ENCODE assay signal across 32 cellular contexts in the genomic region with DNA sequence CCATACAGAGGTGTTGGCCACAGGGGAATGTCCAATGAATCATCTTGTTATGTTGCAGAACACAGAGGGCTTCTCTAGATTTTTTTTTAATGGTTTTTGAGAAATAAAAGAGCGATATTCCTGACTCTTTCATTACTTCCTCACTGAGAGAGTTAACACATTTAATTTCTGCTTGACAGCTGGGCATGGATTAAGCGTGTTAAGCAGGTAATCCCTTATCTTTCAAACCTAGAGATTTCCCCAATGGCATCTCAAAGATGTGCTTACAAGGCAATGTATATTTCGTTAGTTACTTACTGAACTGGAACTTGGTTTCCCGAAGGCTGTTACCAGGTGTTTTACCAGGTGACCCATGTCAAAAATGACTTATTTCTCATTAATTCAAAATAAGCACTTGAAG. TPM values are rescaled to one million over a fixed set of nuclear protein-coding genes. Genes with fewer than 3 reads are reported as not detected.
"Had no signal": no experiment of that assay in that cellular context is flagged by ENCODE, and none has a peak within 500 bp of the region (broad histone marks: within the 10 kb centered on the region; RNA-seq: fewer than 3 reads in every experiment).

No MANE protein-coding gene starts in this region.

- H3K27ac ChIP-seq: ascending aorta, breast epithelium, cardiac muscle cell, colonic mucosa, epithelial cell of prostate, esophagus squamous epithelium, heart right ventricle had no signal

- ATAC-seq: activated naive CD4-positive, alpha-beta T cell treated with anti-CD3 and anti-CD28 coated beads, Interleukin-2, amount 50 U/mL, for 72 hours; activated T-cell treated with anti-CD3 and anti-CD28 coated beads, Interleukin-2, amount 50 U/mL, for 72 hours; heart right ventricle; WTC11 had no signal

- H3K27me3 ChIP-seq: ascending aorta, breast epithelium, cardiac muscle cell, colonic mucosa, esophagus squamous epithelium had no signal

- FAIRE-seq: endometrium, endothelial cell of umbilical vein had no signal

- H3K4me3 ChIP-seq: ascending aorta, breast epithelium, cardiac muscle cell, colonic mucosa, esophagus squamous epithelium, heart right ventricle had no signal

- H3K36me3 Mint-ChIP-seq: activated naive CD4-positive, alpha-beta T cell treated with anti-CD3 and anti-CD28 coated beads, Interleukin-2, amount 10 ng/mL, durations not matched to agents 7 days and 5 days; activated naive CD4-positive, alpha-beta T cell treated with anti-CD3 and anti-CD28 coated beads, Interleukin-2, amount 50 U/mL, for 72 hours; activated naive CD8-positive, alpha-beta T cell treated with anti-CD3 and anti-CD28 coated beads, Interleukin-2, amount 10 ng/mL, durations not matched to agents 7 days and 5 days; brain had no signal

- H3K27me3 Mint-ChIP-seq: activated CD4-positive, alpha-beta memory T cell treated with anti-CD3 and anti-CD28 coated beads, Interleukin-2, amount 10 ng/mL, durations not matched to agents 7 days and 5 days; activated CD4-positive, alpha-beta T cell treated with anti-CD3 and anti-CD28 coated beads, Interleukin-2, amount 10 ng/mL, durations not matched to agents 7 days and 5 days; activated naive CD4-positive, alpha-beta T cell treated with anti-CD3 and anti-CD28 coated beads, Interleukin-2, amount 10 ng/mL, durations not matched to agents 7 days and 5 days; activated naive CD8-positive, alpha-beta T cell treated with anti-CD3 and anti-CD28 coated beads, Interleukin-2, amount 10 ng/mL, durations not matched to agents 7 days and 5 days; activated T-cell treated with anti-CD3 and anti-CD28 coated beads, Interleukin-2, amount 50 U/mL, for 24 hours; brain had no signal

- H3K4me1 ChIP-seq: ascending aorta, breast epithelium, colonic mucosa, esophagus squamous epithelium, heart right ventricle had no signal

- H3K9me3 ChIP-seq: ascending aorta, breast epithelium, colonic mucosa, esophagus squamous epithelium, heart right ventricle had no signal

- H3K9me3 Mint-ChIP-seq: activated CD4-positive, alpha-beta memory T cell treated with anti-CD3 and anti-CD28 coated beads, Interleukin-2, amount 10 ng/mL, durations not matched to agents 7 days and 5 days; activated CD4-positive, alpha-beta T cell treated with anti-CD3 and anti-CD28 coated beads, Interleukin-2, amount 10 ng/mL, durations not matched to agents 7 days and 5 days had no signal

- H3K4me1 Mint-ChIP-seq: activated CD4-positive, alpha-beta memory T cell treated with anti-CD3 and anti-CD28 coated beads, Interleukin-2, amount 10 ng/mL, durations not matched to agents 7 days and 5 days; activated CD4-positive, alpha-beta T cell treated with anti-CD3 and anti-CD28 coated beads, Interleukin-2, amount 10 ng/mL, durations not matched to agents 7 days and 5 days; activated naive CD4-positive, alpha-beta T cell treated with anti-CD3 and anti-CD28 coated beads, Interleukin-2, amount 10 ng/mL, durations not matched to agents 7 days and 5 days; activated naive CD8-positive, alpha-beta T cell treated with anti-CD3 and anti-CD28 coated beads, Interleukin-2, amount 10 ng/mL, durations not matched to agents 7 days and 5 days; brain had no signal

- H3K27ac Mint-ChIP-seq: activated CD4-positive, alpha-beta memory T cell treated with anti-CD3 and anti-CD28 coated beads, Interleukin-2, amount 10 ng/mL, durations not matched to agents 7 days and 5 days; activated CD4-positive, alpha-beta T cell treated with anti-CD3 and anti-CD28 coated beads, Interleukin-2, amount 10 ng/mL, durations not matched to agents 7 days and 5 days; activated naive CD4-positive, alpha-beta T cell treated with anti-CD3 and anti-CD28 coated beads, Interleukin-2, amount 10 ng/mL, durations not matched to agents 7 days and 5 days; activated naive CD4-positive, alpha-beta T cell treated with anti-CD3 and anti-CD28 coated beads, Interleukin-2, amount 50 U/mL, for 72 hours; activated naive CD8-positive, alpha-beta T cell treated with anti-CD3 and anti-CD28 coated beads, Interleukin-2, amount 10 ng/mL, durations not matched to agents 7 days and 5 days; activated T-cell treated with anti-CD3 and anti-CD28 coated beads, Interleukin-2, amount 50 U/mL, for 24 hours; activated T-cell treated with anti-CD3 and anti-CD28 coated beads, Interleukin-2, amount 50 U/mL, for 72 hours; brain; WTC11 had no signal

- DNase-seq: activated CD4-positive, alpha-beta memory T cell treated with anti-CD3 and anti-CD28 coated beads, Interleukin-2, amount 10 ng/mL, durations not matched to agents 7 days and 5 days; activated CD4-positive, alpha-beta T cell treated with anti-CD3 and anti-CD28 coated beads for 1 hour; activated CD4-positive, alpha-beta T cell treated with anti-CD3 and anti-CD28 coated beads for 4 hours; activated CD4-positive, alpha-beta T cell treated with anti-CD3 and anti-CD28 coated beads, Interleukin-2, amount 10 ng/mL, durations not matched to agents 7 days and 5 days; activated CD4-positive, alpha-beta T cell treated with anti-CD3 and anti-CD28 coated beads, Interleukin-2, amount 50 U/mL, for 4 hours; activated CD8-positive, alpha-beta memory T cell treated with anti-CD3 and anti-CD28 coated beads, Interleukin-2, amount 50 U/mL, for 48 hours; activated gamma-delta T cell; activated naive CD4-positive, alpha-beta T cell; activated naive CD4-positive, alpha-beta T cell treated with anti-CD3 and anti-CD28 coated beads, Interleukin-2, amount 10 ng/mL, durations not matched to agents 7 days and 5 days; activated naive CD8-positive, alpha-beta T cell treated with anti-CD3 and anti-CD28 coated beads, Interleukin-2, amount 10 ng/mL, durations not matched to agents 7 days and 5 days; activated T-cell treated with anti-CD3 and anti-CD28 coated beads for 4 hours; activated T-cell treated with anti-CD3 and anti-CD28 coated beads, Interleukin-2, amount 50 U/mL, for 24 hours; activated T-cell treated with anti-CD3 and anti-CD28 coated beads, Interleukin-2, amount 50 U/mL, for 72 hours; central memory CD4-positive, alpha-beta T cell; cerebellar nuclear complex; colonic mucosa; effector CD8-positive, alpha-beta T cell; esophagus squamous epithelium; foreskin melanocyte; heart right ventricle; T-helper 2 cell had no signal

- H3K4me3 Mint-ChIP-seq: activated CD4-positive, alpha-beta memory T cell treated with anti-CD3 and anti-CD28 coated beads, Interleukin-2, amount 10 ng/mL, durations not matched to agents 7 days and 5 days; activated CD4-positive, alpha-beta T cell treated with anti-CD3 and anti-CD28 coated beads, Interleukin-2, amount 10 ng/mL, durations not matched to agents 7 days and 5 days; activated naive CD4-positive, alpha-beta T cell treated with anti-CD3 and anti-CD28 coated beads, Interleukin-2, amount 10 ng/mL, durations not matched to agents 7 days and 5 days; activated naive CD8-positive, alpha-beta T cell treated with anti-CD3 and anti-CD28 coated beads, Interleukin-2, amount 10 ng/mL, durations not matched to agents 7 days and 5 days; activated T-cell treated with anti-CD3 and anti-CD28 coated beads, Interleukin-2, amount 50 U/mL, for 24 hours; activated T-cell treated with anti-CD3 and anti-CD28 coated beads, Interleukin-2, amount 50 U/mL, for 72 hours; brain; WTC11 had no signal

- H3K36me3 ChIP-seq: ascending aorta, breast epithelium, cardiac muscle cell, colonic mucosa, esophagus squamous epithelium, heart right ventricle had no signal

RNA-seq across cellular contexts. Expression of gene ADCY2, which starts 21.8 kb away (rescaled TPM):
- total RNA-seq: activated CD4-positive, alpha-beta memory T cell treated with anti-CD3 and anti-CD28 coated beads, Interleukin-2, amount 10 ng/mL, durations not matched to agents 7 days and 5 days; activated CD4-positive, alpha-beta T cell treated with anti-CD3 and anti-CD28 coated beads, Interleukin-2, amount 10 ng/mL, durations not matched to agents 7 days and 5 days; activated naive CD4-positive, alpha-beta T cell treated with anti-CD3 and anti-CD28 coated beads, Interleukin-2, amount 50 U/mL, for 72 hours; activated naive CD8-positive, alpha-beta T cell treated with anti-CD3 and anti-CD28 coated beads, Interleukin-2, amount 10 ng/mL, durations not matched to agents 7 days and 5 days; activated T-cell treated with anti-CD3 and anti-CD28 coated beads, Interleukin-2, amount 50 U/mL, for 72 hours; dermis microvascular lymphatic vessel endothelial cell; endothelial cell of umbilical vein; T-helper 1 cell treated with Interleukin-12 subunit alpha and Interleukin-12 subunit beta and Interleukin-4 antibody, amounts not matched to agents 30 ng/mL and 1 ng/mL, for 36 hours had no signal
